Comparison of ENCODE assay signal across 27 cellular contexts in genomic region chr17:66783656-66784381, GRCh38. TPM values are rescaled to one million over a fixed set of nuclear protein-coding genes. Genes with fewer than 3 reads are reported as not detected.
"Had no signal": no experiment of that assay in that cellular context is flagged by ENCODE, and none has a peak within 500 bp of the region (broad histone marks: within the 10 kb centered on the region; RNA-seq: fewer than 3 reads in every experiment).

No MANE protein-coding gene starts in this region.

- H3K9me3 Mint-ChIP-seq: dendritic cell treated with granulocyte-macrophage colony-stimulating factor and Interleukin-4, amounts not matched to agents 40 ng/mL and 50 ng/mL, for 4 days; effector memory CD8-positive, alpha-beta T cell; natural killer cell treated with Interleukin-12 subunit alpha and Interleukin-12 subunit beta and Interleukin-15 and Interleukin-18, amount 100 ng/mL, for 72 hours; neural progenitor cell; stimulated activated effector memory CD8-positive, alpha-beta T cell treated with anti-CD3 and anti-CD28 coated beads, Interleukin-12 subunit alpha, Interleukin-12 subunit beta, amount 100 ng/mL, for 72 hours had no signal

- ATAC-seq: effector memory CD8-positive, alpha-beta T cell; foreskin keratinocyte; left colon; left ventricle myocardium superior; natural killer cell treated with Interleukin-12 subunit alpha and Interleukin-12 subunit beta and Interleukin-15 and Interleukin-18, amount 100 ng/mL, for 72 hours; right lobe of liver; stimulated activated effector memory CD8-positive, alpha-beta T cell treated with anti-CD3 and anti-CD28 coated beads, Interleukin-12 subunit alpha, Interleukin-12 subunit beta, amount 100 ng/mL, for 72 hours had no signal

- H3K36me3 ChIP-seq: neural progenitor cell, prostate gland, thoracic aorta had no signal

- DNase-seq: effector memory CD8-positive, alpha-beta T cell; esophagus squamous epithelium; foreskin keratinocyte; head of caudate nucleus; hippocampal formation; left colon; left ventricle myocardium superior; mesenchymal stem cell; midbrain; occipital lobe; right lobe of liver; stimulated activated CD4-positive, alpha-beta T cell treated with anti-CD3 and anti-CD28 coated beads, Interleukin-4, amount 100 ng/mL, for 1 hour; stimulated activated CD8-positive, alpha-beta memory T cell treated with anti-CD3 and anti-CD28 coated beads, Interleukin-4, amount 100 ng/mL, for 48 hours; stomach; substantia nigra; transverse colon had no signal

- H3K27me3 ChIP-seq: esophagus squamous epithelium, foreskin keratinocyte, neural progenitor cell, right lobe of liver, stomach, transverse colon had no signal

- H3K27me3 Mint-ChIP-seq: dendritic cell treated with granulocyte-macrophage colony-stimulating factor and Interleukin-4, amounts not matched to agents 40 ng/mL and 50 ng/mL, for 4 days; effector memory CD8-positive, alpha-beta T cell; natural killer cell treated with Interleukin-12 subunit alpha and Interleukin-12 subunit beta and Interleukin-15 and Interleukin-18, amount 100 ng/mL, for 72 hours had no signal

- H3K27ac Mint-ChIP-seq: dendritic cell treated with granulocyte-macrophage colony-stimulating factor and Interleukin-4, amounts not matched to agents 40 ng/mL and 50 ng/mL, for 4 days; effector memory CD8-positive, alpha-beta T cell; natural killer cell treated with Interleukin-12 subunit alpha and Interleukin-12 subunit beta and Interleukin-15 and Interleukin-18, amount 100 ng/mL, for 72 hours; neural progenitor cell; stimulated activated effector memory CD8-positive, alpha-beta T cell treated with anti-CD3 and anti-CD28 coated beads, Interleukin-12 subunit alpha, Interleukin-12 subunit beta, amount 100 ng/mL, for 72 hours had no signal

- H3K36me3 Mint-ChIP-seq: natural killer cell treated with Interleukin-12 subunit alpha and Interleukin-12 subunit beta and Interleukin-15 and Interleukin-18, amount 100 ng/mL, for 72 hours had no signal

- H3K4me3 ChIP-seq: esophagus squamous epithelium, lung, neural progenitor cell, prostate gland, right lobe of liver, stomach, thoracic aorta, transverse colon had no signal

- H3K4me3 Mint-ChIP-seq: dendritic cell treated with granulocyte-macrophage colony-stimulating factor and Interleukin-4, amounts not matched to agents 40 ng/mL and 50 ng/mL, for 4 days; effector memory CD8-positive, alpha-beta T cell; natural killer cell treated with Interleukin-12 subunit alpha and Interleukin-12 subunit beta and Interleukin-15 and Interleukin-18, amount 100 ng/mL, for 72 hours; neural progenitor cell; stimulated activated effector memory CD8-positive, alpha-beta T cell treated with anti-CD3 and anti-CD28 coated beads, Interleukin-12 subunit alpha, Interleukin-12 subunit beta, amount 100 ng/mL, for 72 hours had no signal

- H3K4me1 Mint-ChIP-seq: stimulated activated effector memory CD8-positive, alpha-beta T cell treated with anti-CD3 and anti-CD28 coated beads, Interleukin-12 subunit alpha, Interleukin-12 subunit beta, amount 100 ng/mL, for 72 hours had no signal

RNA-seq across cellular contexts. Expression of gene CACNG5, which starts 51.1 kb away (rescaled TPM):
- total RNA-seq: epithelial cell of proximal tubule; esophagus squamous epithelium; foreskin keratinocyte; kidney epithelial cell; left colon; left ventricle myocardium superior; lung; natural killer cell treated with Interleukin-12 subunit alpha and Interleukin-12 subunit beta and Interleukin-15 and Interleukin-18, amount 100 ng/mL, for 72 hours; prostate gland; renal cortical epithelial cell; right lobe of liver; stomach; thoracic aorta; ureter had no signal
